Comparison of ENCODE assay signal across 16 cellular contexts in the genomic region with DNA sequence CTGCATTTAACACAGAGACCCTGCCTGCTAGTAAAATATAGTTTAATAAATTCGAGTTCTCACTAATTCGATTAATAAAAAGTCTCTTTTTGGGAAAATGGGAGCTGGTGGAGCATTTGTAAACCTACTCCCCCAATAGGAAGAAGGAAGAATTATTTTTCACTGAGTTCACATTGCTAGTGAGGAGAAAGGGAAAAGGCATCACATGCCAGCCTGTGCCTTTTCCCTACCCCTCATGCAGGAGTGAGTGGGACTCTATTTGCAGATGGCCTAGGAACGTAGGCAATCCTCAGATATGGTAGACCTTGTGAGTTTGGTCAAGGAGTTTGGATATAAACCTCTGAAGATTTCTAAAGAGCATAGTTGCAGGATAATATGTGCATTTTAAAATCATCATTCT.
A peak's percentile ranks its signal among the peaks of the same experiment; 100 is the strongest.
DNase-seq lines count a peak whose midpoint lies in the region; ATAC-seq and TF ChIP-seq lines count a peak whose summit lies in the region.
"Had no signal": no experiment of that assay in that cellular context is flagged by ENCODE, and none has a peak within 500 bp of the region (broad histone marks: within the 10 kb centered on the region; RNA-seq: fewer than 3 reads in every experiment).

No MANE protein-coding gene starts in this region.

- no peak overlapping the region for H3K4me3 Mint-ChIP-seq in activated naive CD4-positive, alpha-beta T cell treated with anti-CD3 and anti-CD28 coated beads, Interleukin-2, amount 10 ng/mL, durations not matched to agents 7 days and 5 days
- H3K4me3 Mint-ChIP-seq: neural crest cell had no signal

- no peaks in the 10 kb centered on the region for H3K9me3 ChIP-seq in Panc1 (ENCODE audit: control insufficient read depth, insufficient read depth, low read depth, low read length)
- no peaks in the 10 kb centered on the region for H3K9me3 ChIP-seq in upper lobe of right lung
- H3K9me3 ChIP-seq: uterus had no signal

- H3K27ac Mint-ChIP-seq in activated naive CD4-positive, alpha-beta T cell treated with anti-CD3 and anti-CD28 coated beads, Interleukin-2, amount 10 ng/mL, durations not matched to agents 7 days and 5 days = peak overlapping the region; percentile 83

- DNase-seq in activated naive CD4-positive, alpha-beta T cell treated with anti-CD3 and anti-CD28 coated beads, Interleukin-2, amount 10 ng/mL, durations not matched to agents 7 days and 5 days = no peak
- no peak for DNase-seq in activated naive CD4-positive, alpha-beta T cell (lab: John Stamatoyannopoulos, UW)
- no peak for DNase-seq in Panc1 (ENCODE audit: low read depth, low spot score)
- no peak for DNase-seq in epithelial cell of proximal tubule (ENCODE audit: low read depth)
- DNase-seq in upper lobe of right lung = no peak
- no peak for DNase-seq in inferior parietal cortex (ENCODE audit: extremely low spot score)
- no peak for DNase-seq in NCI-H1048 (lab: John Stamatoyannopoulos, UW)
- no peak for DNase-seq in ureter (ENCODE audit: low spot score)
- DNase-seq: Calu3; effector CD8-positive, alpha-beta T cell; NCI-H2227 treated with DMSO at 0.1 percent for 48 hours; retina; uterus had no signal

- H3K27me3 ChIP-seq in Panc1 (ENCODE audit: control insufficient read depth, insufficient read depth, low read length) = no peaks in the 10 kb centered on the region
- no peaks in the 10 kb centered on the region for H3K27me3 ChIP-seq in upper lobe of right lung
- H3K27me3 ChIP-seq: cardiac muscle cell, uterus had no signal

- peaks cover 17% of the 10 kb centered on the region for H3K9me3 Mint-ChIP-seq in activated naive CD4-positive, alpha-beta T cell treated with anti-CD3 and anti-CD28 coated beads, Interleukin-2, amount 10 ng/mL, durations not matched to agents 7 days and 5 days
- H3K9me3 Mint-ChIP-seq: neural crest cell had no signal

- H3K4me1 Mint-ChIP-seq in activated naive CD4-positive, alpha-beta T cell treated with anti-CD3 and anti-CD28 coated beads, Interleukin-2, amount 10 ng/mL, durations not matched to agents 7 days and 5 days = peaks cover 90% of the 10 kb centered on the region
- H3K4me1 Mint-ChIP-seq: neural crest cell had no signal

- in situ Hi-C loops in Panc1 (cut with HindIII; ENCODE audit: low pct_unique_long_range_greater_than_20kb, low sequenced_read_pairs) = no loop called here

- no TSS peak for BruUV-seq in Panc1 (replicated peaks; lab: Mats Ljungman, UMichigan)

- no peak overlapping the region; the same call in 1 of the 2 replicates for H3K27ac ChIP-seq in Panc1 (ENCODE audit: low read length)
- H3K27ac ChIP-seq in upper lobe of right lung = no peak overlapping the region
- H3K27ac ChIP-seq: cardiac muscle cell, uterus had no signal

- H3K4me3 ChIP-seq in Panc1 (ENCODE audit: low read depth in 2 of 2, low read length in 2 of 2) (no peak overlapping the region), epithelial cell of proximal tubule (ENCODE audit: low read depth, low read length) (no peak overlapping the region), upper lobe of right lung (no peak overlapping the region)
- H3K4me3 ChIP-seq: cardiac muscle cell, GM12878, uterus had no signal

- POLR2A ChIA-PET in Panc1 (lab: Charles Lee) = no interaction called here

- no peaks in the 10 kb centered on the region for H3K27me3 Mint-ChIP-seq in activated naive CD4-positive, alpha-beta T cell treated with anti-CD3 and anti-CD28 coated beads, Interleukin-2, amount 10 ng/mL, durations not matched to agents 7 days and 5 days

- CTCF ChIA-PET in activated naive CD4-positive, alpha-beta T cell treated with anti-CD3 and anti-CD28 coated beads, Interleukin-2, amount 10 ng/mL, durations not matched to agents 7 days and 5 days (lab: Charles Lee) = no interaction called here
- CTCF ChIA-PET in Panc1 (lab: Charles Lee) = no interaction called here

- no peak for ATAC-seq in Panc1
- no peak for ATAC-seq in upper lobe of right lung
- ATAC-seq: GM12878 had no signal

- intact Hi-C loops in Panc1 (cut with micrococcal nuclease; ENCODE audit: unreplicated experiment) (no loop called here), upper lobe of right lung (cut with DNase I) (no loop called here)

- H3K36me3 ChIP-seq in Panc1 (ENCODE audit: control insufficient read depth, insufficient read depth, low read length) (no peaks in the 10 kb centered on the region), upper lobe of right lung (no peaks in the 10 kb centered on the region)
- H3K36me3 ChIP-seq: cardiac muscle cell, uterus had no signal

- TF ChIP-seq CTCF in Panc1 (IDR thresholded peaks at IDR 0.05) (peak; percentile 19; the same call in 1 of the 2 replicates), epithelial cell of proximal tubule (conservative IDR thresholded peaks at IDR 0.05; ENCODE audit: low read depth, low read length) (peak; percentile 8), upper lobe of right lung (IDR thresholded peaks at IDR 0.05) (peak; percentile 9)

- H3K4me1 ChIP-seq in Panc1 (ENCODE audit: control insufficient read depth, insufficient read depth, low read length) = no peaks in the 10 kb centered on the region
- H3K4me1 ChIP-seq in upper lobe of right lung = peaks cover 7% of the 10 kb centered on the region

- peaks cover 42% of the 10 kb centered on the region for H3K36me3 Mint-ChIP-seq in activated naive CD4-positive, alpha-beta T cell treated with anti-CD3 and anti-CD28 coated beads, Interleukin-2, amount 10 ng/mL, durations not matched to agents 7 days and 5 days
